10 cellular contexts compared by ENCODE assay signal in the genomic region with DNA sequence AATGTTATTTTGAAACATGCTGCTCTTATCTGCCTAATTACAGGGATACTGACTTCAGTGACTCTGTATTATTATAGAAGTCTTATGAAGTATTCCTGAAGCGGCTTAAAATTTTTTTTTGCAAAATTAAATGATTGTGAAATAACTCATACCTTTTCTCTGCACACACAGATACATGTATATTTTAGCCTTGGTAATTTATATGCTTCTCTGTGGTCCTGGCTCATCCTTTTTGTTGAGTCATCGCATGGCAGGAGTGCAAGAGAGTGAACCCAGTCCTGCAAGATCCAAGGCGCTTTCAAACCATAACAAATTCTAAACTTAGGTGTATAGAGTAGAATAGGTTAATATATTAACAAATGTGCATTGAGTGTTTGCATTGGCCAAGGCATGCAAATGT.
DNase-seq lines count a peak whose midpoint lies in the region; ATAC-seq, FAIRE-seq and TF ChIP-seq lines count a peak whose summit lies in the region.
"Had no signal": no experiment of that assay in that cellular context is flagged by ENCODE, and none has a peak within 500 bp of the region (broad histone marks: within the 10 kb centered on the region; RNA-seq: fewer than 3 reads in every experiment).

No MANE protein-coding gene starts in this region.

- H3K36me3 Mint-ChIP-seq in activated naive CD8-positive, alpha-beta T cell, result peaks cover 15% of the 10 kb centered on the region
- peaks cover 45% of the 10 kb centered on the region for H3K36me3 Mint-ChIP-seq in activated naive CD8-positive, alpha-beta T cell treated with anti-CD3 and anti-CD28 coated beads, Interleukin-2, amount 50 U/mL, for 24 hours (ENCODE audit: low read depth)
- H3K36me3 Mint-ChIP-seq in stimulated activated naive B cell treated with anti-CD40 and anti-IgM and Interleukin-4, amounts not matched to agents 10 μg/mL and 1 μg/mL and 100 μg/mL, for 72 hours, result peaks cover 30 to 56% of the 10 kb centered on the region in 2 donors

- H3K27ac Mint-ChIP-seq in activated naive CD8-positive, alpha-beta T cell, result peak overlapping the region; percentile 46
- H3K27ac Mint-ChIP-seq in activated naive CD8-positive, alpha-beta T cell treated with anti-CD3 and anti-CD28 coated beads, Interleukin-2, amount 50 U/mL, for 24 hours, result no peak overlapping the region
- H3K27ac Mint-ChIP-seq in stimulated activated naive B cell treated with anti-CD40 and anti-IgM and Interleukin-4, amounts not matched to agents 10 μg/mL and 1 μg/mL and 100 μg/mL, for 72 hours, result peak overlapping the region; percentile 9

- ATAC-seq in activated naive CD8-positive, alpha-beta T cell treated with anti-CD3 and anti-CD28 coated beads, Interleukin-2, amount 50 U/mL, for 24 hours, result no peak
- ATAC-seq in SK-N-SH treated with all-trans-retinoic acid at 6 μM for 48 hours (peak; percentile 80), HG02884 (IDR thresholded peaks at IDR 0.05; ENCODE audit: unreplicated experiment) (no peak)
- ATAC-seq in stimulated activated naive B cell treated with anti-CD40 and anti-IgM and Interleukin-4, amounts not matched to agents 10 μg/mL and 1 μg/mL and 100 μg/mL, for 72 hours (replicated peaks), result no peak
- ATAC-seq: effector memory CD8-positive, alpha-beta T cell had no signal

- no peaks in the 10 kb centered on the region for H3K27me3 Mint-ChIP-seq in activated naive CD8-positive, alpha-beta T cell
- H3K27me3 Mint-ChIP-seq in activated naive CD8-positive, alpha-beta T cell treated with anti-CD3 and anti-CD28 coated beads, Interleukin-2, amount 50 U/mL, for 24 hours, result no peaks in the 10 kb centered on the region
- no peaks in the 10 kb centered on the region for H3K27me3 Mint-ChIP-seq in stimulated activated naive B cell treated with anti-CD40 and anti-IgM and Interleukin-4, amounts not matched to agents 10 μg/mL and 1 μg/mL and 100 μg/mL, for 72 hours
- H3K27me3 Mint-ChIP-seq: effector memory CD8-positive, alpha-beta T cell had no signal

- no peak for FAIRE-seq in D721Med (lab: Jason Lieb, UNC)

- no peaks in the 10 kb centered on the region for H3K9me3 Mint-ChIP-seq in activated naive CD8-positive, alpha-beta T cell (ENCODE audit: low read depth)
- no peaks in the 10 kb centered on the region for H3K9me3 Mint-ChIP-seq in activated naive CD8-positive, alpha-beta T cell treated with anti-CD3 and anti-CD28 coated beads, Interleukin-2, amount 50 U/mL, for 24 hours
- peaks cover 0 to 1% of the 10 kb centered on the region in 2 donors for H3K9me3 Mint-ChIP-seq in stimulated activated naive B cell treated with anti-CD40 and anti-IgM and Interleukin-4, amounts not matched to agents 10 μg/mL and 1 μg/mL and 100 μg/mL, for 72 hours
- H3K9me3 Mint-ChIP-seq: effector memory CD8-positive, alpha-beta T cell had no signal

- no peak for TF ChIP-seq CTCF in D721Med (IDR thresholded peaks at IDR 0.05; ENCODE audit: insufficient read depth, missing control alignments)

- DNase-seq in activated naive CD8-positive, alpha-beta T cell treated with anti-CD3 and anti-CD28 coated beads, Interleukin-2, amount 50 U/mL, for 24 hours, result no peak
- DNase-seq in fibroblast of peridontal ligament (ENCODE audit: extremely low read depth) (peak; percentile 33), T1000 (lab: John Stamatoyannopoulos, UW) (no peak), D721Med (ENCODE audit: insufficient read length, low spot score) (no peak)
- DNase-seq in stimulated activated naive B cell treated with anti-CD40 and anti-IgM and Interleukin-4, amounts not matched to agents 10 μg/mL and 1 μg/mL and 100 μg/mL, for 72 hours, result no peak
- DNase-seq: effector memory CD8-positive, alpha-beta T cell; transverse colon had no signal

- H3K4me1 Mint-ChIP-seq in activated naive CD8-positive, alpha-beta T cell (ENCODE audit: low read depth), result peaks cover 87% of the 10 kb centered on the region
- peaks cover 77% of the 10 kb centered on the region for H3K4me1 Mint-ChIP-seq in activated naive CD8-positive, alpha-beta T cell treated with anti-CD3 and anti-CD28 coated beads, Interleukin-2, amount 50 U/mL, for 24 hours
- peaks cover 34 to 68% of the 10 kb centered on the region in 2 donors for H3K4me1 Mint-ChIP-seq in stimulated activated naive B cell treated with anti-CD40 and anti-IgM and Interleukin-4, amounts not matched to agents 10 μg/mL and 1 μg/mL and 100 μg/mL, for 72 hours

- no peak overlapping the region for H3K4me3 Mint-ChIP-seq in activated naive CD8-positive, alpha-beta T cell
- no peak overlapping the region for H3K4me3 Mint-ChIP-seq in activated naive CD8-positive, alpha-beta T cell treated with anti-CD3 and anti-CD28 coated beads, Interleukin-2, amount 50 U/mL, for 24 hours
- no peak overlapping the region for H3K4me3 Mint-ChIP-seq in stimulated activated naive B cell treated with anti-CD40 and anti-IgM and Interleukin-4, amounts not matched to agents 10 μg/mL and 1 μg/mL and 100 μg/mL, for 72 hours

TF ChIP-seq in SK-N-SH treated with all-trans-retinoic acid at 6 μM for 48 hours, 23 proteins besides CTCF, POLR2A, EP300 and RAD21:
- TF ChIP-seq RARB (CRISPR knock-in tag; IDR thresholded peaks at IDR 0.05), result no peak
- TF ChIP-seq ZNF8 (CRISPR knock-in tag; IDR thresholded peaks at IDR 0.05), result no peak
- no peak for TF ChIP-seq SNAI2 (CRISPR knock-in tag; IDR thresholded peaks at IDR 0.05)
- no peak for TF ChIP-seq ZNF565 (CRISPR knock-in tag; conservative IDR thresholded peaks at IDR 0.05; ENCODE audit: low read depth)
- TF ChIP-seq ESRRG (CRISPR knock-in tag; IDR thresholded peaks at IDR 0.05), result no peak
- TF ChIP-seq ISL1 (CRISPR knock-in tag; IDR thresholded peaks at IDR 0.05), result no peak; the same call in 1 of the 2 replicates
- no peak for TF ChIP-seq BACH2 (CRISPR knock-in tag; IDR thresholded peaks at IDR 0.05; ENCODE audit: borderline replicate concordance)
- TF ChIP-seq, protein P1, sequence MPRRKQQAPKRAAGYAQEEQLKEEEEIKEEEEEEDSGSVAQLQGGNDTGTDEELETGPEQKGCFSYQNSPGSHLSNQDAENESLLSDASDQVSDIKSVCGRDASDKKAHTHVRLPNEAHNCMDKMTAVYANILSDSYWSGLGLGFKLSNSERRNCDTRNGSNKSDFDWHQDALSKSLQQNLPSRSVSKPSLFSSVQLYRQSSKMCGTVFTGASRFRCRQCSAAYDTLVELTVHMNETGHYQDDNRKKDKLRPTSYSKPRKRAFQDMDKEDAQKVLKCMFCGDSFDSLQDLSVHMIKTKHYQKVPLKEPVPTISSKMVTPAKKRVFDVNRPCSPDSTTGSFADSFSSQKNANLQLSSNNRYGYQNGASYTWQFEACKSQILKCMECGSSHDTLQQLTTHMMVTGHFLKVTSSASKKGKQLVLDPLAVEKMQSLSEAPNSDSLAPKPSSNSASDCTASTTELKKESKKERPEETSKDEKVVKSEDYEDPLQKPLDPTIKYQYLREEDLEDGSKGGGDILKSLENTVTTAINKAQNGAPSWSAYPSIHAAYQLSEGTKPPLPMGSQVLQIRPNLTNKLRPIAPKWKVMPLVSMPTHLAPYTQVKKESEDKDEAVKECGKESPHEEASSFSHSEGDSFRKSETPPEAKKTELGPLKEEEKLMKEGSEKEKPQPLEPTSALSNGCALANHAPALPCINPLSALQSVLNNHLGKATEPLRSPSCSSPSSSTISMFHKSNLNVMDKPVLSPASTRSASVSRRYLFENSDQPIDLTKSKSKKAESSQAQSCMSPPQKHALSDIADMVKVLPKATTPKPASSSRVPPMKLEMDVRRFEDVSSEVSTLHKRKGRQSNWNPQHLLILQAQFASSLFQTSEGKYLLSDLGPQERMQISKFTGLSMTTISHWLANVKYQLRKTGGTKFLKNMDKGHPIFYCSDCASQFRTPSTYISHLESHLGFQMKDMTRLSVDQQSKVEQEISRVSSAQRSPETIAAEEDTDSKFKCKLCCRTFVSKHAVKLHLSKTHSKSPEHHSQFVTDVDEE (CRISPR knock-in tag; IDR thresholded peaks at IDR 0.05), result no peak
- no peak for TF ChIP-seq TCF4 (CRISPR knock-in tag; IDR thresholded peaks at IDR 0.05; ENCODE audit: borderline replicate concordance)
- TF ChIP-seq, protein P2, sequence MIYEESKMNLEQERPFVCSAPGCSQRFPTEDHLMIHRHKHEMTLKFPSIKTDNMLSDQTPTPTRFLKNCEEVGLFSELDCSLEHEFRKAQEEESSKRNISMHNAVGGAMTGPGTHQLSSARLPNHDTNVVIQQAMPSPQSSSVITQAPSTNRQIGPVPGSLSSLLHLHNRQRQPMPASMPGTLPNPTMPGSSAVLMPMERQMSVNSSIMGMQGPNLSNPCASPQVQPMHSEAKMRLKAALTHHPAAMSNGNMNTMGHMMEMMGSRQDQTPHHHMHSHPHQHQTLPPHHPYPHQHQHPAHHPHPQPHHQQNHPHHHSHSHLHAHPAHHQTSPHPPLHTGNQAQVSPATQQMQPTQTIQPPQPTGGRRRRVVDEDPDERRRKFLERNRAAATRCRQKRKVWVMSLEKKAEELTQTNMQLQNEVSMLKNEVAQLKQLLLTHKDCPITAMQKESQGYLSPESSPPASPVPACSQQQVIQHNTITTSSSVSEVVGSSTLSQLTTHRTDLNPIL (CRISPR knock-in tag; IDR thresholded peaks at IDR 0.05; ENCODE audit: low read depth), result no peak
TF ChIP-seq in SK-N-SH treated with all-trans-retinoic acid at 6 μM for 48 hours: peak in this region for 0.
